In the genomic region with DNA sequence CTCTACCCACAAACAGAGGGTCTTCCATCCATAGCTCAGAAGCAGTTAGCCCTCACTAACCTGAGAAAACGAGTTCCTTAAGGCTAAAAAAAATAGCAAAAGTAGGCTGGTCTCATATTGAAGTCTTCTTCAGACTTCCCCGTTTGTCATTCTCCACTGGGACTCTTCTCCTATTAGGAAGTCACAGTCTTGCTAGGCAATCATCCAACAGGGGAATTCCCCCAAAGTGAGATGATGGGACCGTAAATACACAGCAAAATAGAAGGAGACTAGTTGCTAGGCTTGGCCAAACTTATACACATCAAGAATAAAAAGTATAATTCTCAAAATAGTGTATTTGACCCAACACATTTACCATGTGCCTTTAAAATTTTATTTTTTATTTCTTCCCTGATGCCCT, we compare ENCODE assay signal across 10 cellular contexts. TPM values are rescaled to one million over a fixed set of nuclear protein-coding genes. Genes with fewer than 3 reads are reported as not detected.
DNase-seq lines count a peak whose midpoint lies in the region; TF ChIP-seq lines count a peak whose summit lies in the region.
"Had no signal": no experiment of that assay in that cellular context is flagged by ENCODE, and none has a peak within 500 bp of the region (broad histone marks: within the 10 kb centered on the region; RNA-seq: fewer than 3 reads in every experiment).

No MANE protein-coding gene starts in this region.

- no peak for TF ChIP-seq POLR2A in vagina (IDR thresholded peaks at IDR 0.05)

- H3K18ac ChIP-seq in mesenchymal stem cell (ENCODE audit: low read depth in 1 of 2, low read length in 2 of 2): no peak overlapping the region

- H3K27ac ChIP-seq in GM23248: peak overlapping the region; percentile 40
- no peak overlapping the region for H3K27ac ChIP-seq in mesenchymal stem cell (ENCODE audit: low read length, poor library complexity, severe bottlenecking)
- H3K27ac ChIP-seq in smooth muscle cell (ENCODE audit: low read depth): peak overlapping the region; percentile 86
- peak overlapping the region; percentile 28 for H3K27ac ChIP-seq in vagina

- 48 to 58% methylated on average over 3 of the region's 3 CpGs for WGBS in GM23248 (ENCODE audit: low coverage in 1 of 2, low lambda C conversion rate in 2 of 2, missing lambda C conversion rate in 2 of 2), 2 experiments
- WGBS in mesenchymal stem cell: 75% methylated on average over 1 of the region's 3 CpGs
- WGBS in smooth muscle cell (ENCODE audit: low lambda C conversion rate): 72% methylated on average over 3 of the region's 3 CpGs

- H2BK12ac ChIP-seq in mesenchymal stem cell (ENCODE audit: low read length in 2 of 2): no peak overlapping the region

- H3K36me3 ChIP-seq in GM23248 (ENCODE audit: low read depth): peaks cover 91% of the 10 kb centered on the region
- H3K36me3 ChIP-seq in mesenchymal stem cell (ENCODE audit: control insufficient read depth in 1 of 2, insufficient read depth in 2 of 2, low read depth in 1 of 2, low read length in 2 of 2): peaks cover 3 to 98% of the 10 kb centered on the region in 2 experiments
- H3K36me3 ChIP-seq in smooth muscle cell (ENCODE audit: low read depth): peaks cover 29% of the 10 kb centered on the region
- peaks cover 0 to 38% of the 10 kb centered on the region in 2 donors for H3K36me3 ChIP-seq in vagina

- H3K9me2 ChIP-seq in GM23248 (ENCODE audit: insufficient read depth): no peaks in the 10 kb centered on the region

- H2BK120ac ChIP-seq in mesenchymal stem cell (ENCODE audit: low read depth, low read length): no peak overlapping the region

- H2AK5ac ChIP-seq in mesenchymal stem cell (ENCODE audit: low read length, severe bottlenecking): no peak overlapping the region

- H3K9me3 ChIP-seq in GM23248 (ENCODE audit: low read depth) (no peaks in the 10 kb centered on the region), mesenchymal stem cell (ENCODE audit: control insufficient read depth, low read length) (no peaks in the 10 kb centered on the region), smooth muscle cell (replicated peaks; ENCODE audit: low read depth) (no peaks in the 10 kb centered on the region), vagina (no peaks in the 10 kb centered on the region)

- DNase-seq in GM23248 (no peak), mesenchymal stem cell (no peak), smooth muscle cell (lab: John Stamatoyannopoulos, UW; ENCODE audit: unreplicated experiment) (no peak), vagina (ENCODE audit: extremely low spot score in 2 of 2) (no peak), SIG-M5 treated with dmso at 0.1 percent for 504 hours (lab: John Stamatoyannopoulos, UW; ENCODE audit: unreplicated experiment) (no peak), NCI-H524 treated with DMSO at 0.1 percent for 48 hours (lab: John Stamatoyannopoulos, UW) (no peak), DMS114 treated with DMSO at 0.1 percent for 48 hours (lab: John Stamatoyannopoulos, UW; ENCODE audit: unreplicated experiment) (no peak)
- DNase-seq: CD8-positive, alpha-beta T cell; COR-L47 had no signal

- H3K14ac ChIP-seq in mesenchymal stem cell (ENCODE audit: low read length in 2 of 2): no peak overlapping the region

- no peak overlapping the region for H2BK5ac ChIP-seq in mesenchymal stem cell (ENCODE audit: low read depth, low read length, poor library complexity, severe bottlenecking)

- H3K9ac ChIP-seq in GM23248: no peak overlapping the region
- peak overlapping the region; percentile 53 for H3K9ac ChIP-seq in mesenchymal stem cell (ENCODE audit: low read length)
- H3K9ac ChIP-seq in smooth muscle cell (ENCODE audit: low read depth): peak overlapping the region; percentile 11

- H3K4me2 ChIP-seq in GM23248 (ENCODE audit: unreplicated experiment) (no peak overlapping the region), mesenchymal stem cell (ENCODE audit: low read length, poor library complexity, severe bottlenecking) (no peak overlapping the region), smooth muscle cell (no peak overlapping the region)

- peaks cover 6% of the 10 kb centered on the region; the same call in 1 of the 2 replicates for H3K4me1 ChIP-seq in GM23248 (ENCODE audit: insufficient read depth)
- H3K4me1 ChIP-seq in mesenchymal stem cell (ENCODE audit: control insufficient read depth, insufficient read depth, low read depth, low read length): no peaks in the 10 kb centered on the region
- H3K4me1 ChIP-seq in smooth muscle cell (ENCODE audit: low read depth): no peaks in the 10 kb centered on the region
- peaks cover 6% of the 10 kb centered on the region for H3K4me1 ChIP-seq in vagina

- H3F3A ChIP-seq in GM23248 (ENCODE audit: insufficient read depth): peaks cover 99% of the 10 kb centered on the region
- H3F3A ChIP-seq in smooth muscle cell (ENCODE audit: low read depth): peaks cover 83% of the 10 kb centered on the region

- no peak overlapping the region for H2BK15ac ChIP-seq in mesenchymal stem cell (ENCODE audit: low read depth, poor library complexity, severe bottlenecking)

- peaks cover 100% of the 10 kb centered on the region for H3K79me2 ChIP-seq in GM23248 (ENCODE audit: insufficient read depth)
- H3K79me2 ChIP-seq in smooth muscle cell (ENCODE audit: low read depth): peaks cover 97% of the 10 kb centered on the region

- TF ChIP-seq CTCF in smooth muscle cell (IDR thresholded peaks at IDR 0.05; ENCODE audit: borderline replicate concordance, insufficient read depth, poor library complexity, severe bottlenecking) (no peak), vagina (IDR thresholded peaks at IDR 0.05) (no peak)

- H3K4me3 ChIP-seq in GM23248 (no peak overlapping the region), mesenchymal stem cell (ENCODE audit: insufficient read depth in 1 of 2, low read depth in 1 of 2, low read length in 2 of 2) (no peak overlapping the region), smooth muscle cell (no peak overlapping the region), vagina (no peak overlapping the region)

- H4K8ac ChIP-seq in mesenchymal stem cell (ENCODE audit: low read length): no peak overlapping the region

- no peak overlapping the region for H3K23ac ChIP-seq in mesenchymal stem cell (ENCODE audit: low read length in 2 of 2)

- no peak overlapping the region for H2AFZ ChIP-seq in GM23248
- no peak overlapping the region for H2AFZ ChIP-seq in mesenchymal stem cell (ENCODE audit: low read depth, low read length)
- no peak overlapping the region for H2AFZ ChIP-seq in smooth muscle cell (ENCODE audit: low read depth)

- H3K27me3 ChIP-seq in GM23248 (replicated peaks; ENCODE audit: insufficient read depth): no peaks in the 10 kb centered on the region
- H3K27me3 ChIP-seq in mesenchymal stem cell (ENCODE audit: control insufficient read depth in 1 of 2, insufficient read depth in 1 of 2, low read length in 2 of 2): no peaks in the 10 kb centered on the region
- no peaks in the 10 kb centered on the region for H3K27me3 ChIP-seq in smooth muscle cell (ENCODE audit: low read depth)
- H3K27me3 ChIP-seq in vagina: no peaks in the 10 kb centered on the region

- H4K91ac ChIP-seq in mesenchymal stem cell (ENCODE audit: low read length): no peak overlapping the region

- H3K4ac ChIP-seq in mesenchymal stem cell (ENCODE audit: low read depth in 1 of 2, low read length in 2 of 2): no peak overlapping the region

- intact Hi-C loops in vagina (cut with DNase I): no loop called here

- in situ Hi-C loops in GM23248 (cut with MboI): no loop called here

- no peaks in the 10 kb centered on the region for H4K20me1 ChIP-seq in GM23248 (ENCODE audit: insufficient read depth)
- H4K20me1 ChIP-seq in smooth muscle cell (ENCODE audit: low read depth): peaks cover 100% of the 10 kb centered on the region

- H3K79me1 ChIP-seq in mesenchymal stem cell (replicated peaks; ENCODE audit: low read length, poor library complexity, severe bottlenecking): no peaks in the 10 kb centered on the region

RNA-seq across cellular contexts. Expression of a gene that starts 34.3 kb away (rescaled TPM):
- 1,362 and 1,653 TPM in 2 replicates for total RNA-seq in GM23248 (2014; rRNA removed; shearing (Covaris generic))
- polyA plus RNA-seq in GM23248 (2016; fragmentation: Nextera tagmentation; extraction: Ambion mirVana) (344 and 350 TPM in 2 replicates), smooth muscle cell (643 and 888 TPM in 2 replicates)
- polyA plus RNA-seq in mesenchymal stem cell (2013, experiment 1 of 2): 173 TPM
- 153 TPM for polyA plus RNA-seq in mesenchymal stem cell (2013, experiment 2 of 2)
- total RNA-seq in smooth muscle cell (1,708 and 1,938 TPM in 2 replicates), vagina (315 TPM)
- polyA plus RNA-seq: CD14-positive monocyte had no signal
